ENCODE assay signal across 8 cellular contexts in genomic region chrX:119398974-119399771, GRCh38. TPM values are rescaled to one million over a fixed set of nuclear protein-coding genes. Genes with fewer than 3 reads are reported as not detected.
DNase-seq lines count a peak whose midpoint lies in the region; ATAC-seq, FAIRE-seq and TF ChIP-seq lines count a peak whose summit lies in the region.

SLC25A43 (plus strand) TSS chrX:119399336; CDS start chrX:119399404, 68 bp downstream.

- peak; percentile 95 for ATAC-seq in HG02642 (IDR thresholded peaks at IDR 0.05; ENCODE audit: poor library complexity, unreplicated experiment)
- ATAC-seq in omental fat pad (ENCODE audit: low FRiP score), result peak; percentile 87

- DNase-seq in NCI-H748 (lab: John Stamatoyannopoulos, UW; ENCODE audit: unreplicated experiment) (peak; percentile 59), NCI-H748 treated with DMSO at 0.1 percent for 48 hours (lab: John Stamatoyannopoulos, UW) (no peak), NCI-H510A (lab: John Stamatoyannopoulos, UW) (peak; percentile 12), frontal cortex (ENCODE audit: low spot score in 2 of 2) (peak; percentile 43 to 53), omental fat pad (ENCODE audit: low spot score) (no peak), NCI-H1092 (lab: John Stamatoyannopoulos, UW) (no peak)
- peak; percentile 73 for DNase-seq in activated effector memory CD4-positive, alpha-beta T cell treated with anti-CD3 and anti-CD28 coated beads, Interleukin-2, amount 50 U/mL, for 16 hours

- no peak for FAIRE-seq in frontal cortex (lab: Jason Lieb, UNC)

- no peak for TF ChIP-seq CTCF in omental fat pad (IDR thresholded peaks at IDR 0.05)

RNA-seq across cellular contexts. Expression of gene SLC25A43, which starts in this region (rescaled TPM):
- total RNA-seq in frontal cortex (2.4 TPM), omental fat pad (10 to 100 TPM; 18.4 to 33.7 (median 22.2) TPM)

Comparison
In these comparisons a context has a peak if more than half of its experiments do, and no peak if none do; other contexts are left out.
1. DNase-seq: peak in NCI-H748 (single experiment), NCI-H510A (single experiment), activated effector memory CD4-positive, alpha-beta T cell treated with anti-CD3 and anti-CD28 coated beads, Interleukin-2, amount 50 U/mL, for 16 hours (single experiment) and frontal cortex (2 of 2); none in NCI-H748 treated with DMSO at 0.1 percent for 48 hours (single experiment), omental fat pad (single experiment) and NCI-H1092 (single experiment).